ENCODE assay signal across 1 cellular context in the genomic region with DNA sequence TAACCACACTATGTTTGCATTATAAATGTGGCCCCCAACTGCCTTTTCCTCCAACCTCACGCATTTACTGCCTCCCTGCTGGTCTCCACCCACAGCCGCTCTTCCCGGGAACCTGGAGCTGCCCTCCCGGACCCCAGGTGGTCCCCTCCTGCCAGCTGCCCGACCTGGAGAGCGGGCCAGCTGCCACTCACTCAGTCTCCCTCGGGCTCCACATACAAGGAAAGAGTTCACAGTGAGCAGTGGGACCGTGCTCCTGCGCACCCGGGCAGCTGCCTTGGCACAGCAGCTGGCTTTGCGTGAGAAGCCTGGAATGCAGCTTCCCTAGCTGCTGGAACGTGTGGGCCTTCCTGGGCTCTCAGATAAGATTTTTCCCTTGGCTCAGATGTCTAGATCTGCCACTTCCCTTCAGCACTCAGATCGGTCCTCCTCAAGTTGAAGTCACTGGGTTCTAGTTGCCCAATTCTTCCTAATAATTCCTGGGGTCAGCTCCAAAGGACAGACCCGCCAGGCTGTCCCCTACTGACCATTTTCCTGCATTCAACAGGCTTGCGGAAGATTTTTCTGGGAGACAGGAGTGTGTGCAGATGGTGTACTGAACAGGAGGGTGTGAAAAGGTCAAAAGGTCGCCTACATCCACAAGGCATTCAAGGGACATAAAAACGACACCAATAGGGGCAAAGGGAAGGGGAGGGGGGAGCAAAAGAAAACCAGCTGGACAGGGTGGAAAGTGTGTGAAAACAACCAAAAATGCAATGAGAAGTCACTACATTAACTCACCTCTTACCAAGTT.
TF ChIP-seq lines count a peak whose summit lies in the region.

No MANE protein-coding gene starts in this region.

TF ChIP-seq in HEK293, 187 proteins besides CTCF, POLR2A, EP300 and RAD21 (continued from another document and continues in another):
- TF ChIP-seq, protein P1, sequence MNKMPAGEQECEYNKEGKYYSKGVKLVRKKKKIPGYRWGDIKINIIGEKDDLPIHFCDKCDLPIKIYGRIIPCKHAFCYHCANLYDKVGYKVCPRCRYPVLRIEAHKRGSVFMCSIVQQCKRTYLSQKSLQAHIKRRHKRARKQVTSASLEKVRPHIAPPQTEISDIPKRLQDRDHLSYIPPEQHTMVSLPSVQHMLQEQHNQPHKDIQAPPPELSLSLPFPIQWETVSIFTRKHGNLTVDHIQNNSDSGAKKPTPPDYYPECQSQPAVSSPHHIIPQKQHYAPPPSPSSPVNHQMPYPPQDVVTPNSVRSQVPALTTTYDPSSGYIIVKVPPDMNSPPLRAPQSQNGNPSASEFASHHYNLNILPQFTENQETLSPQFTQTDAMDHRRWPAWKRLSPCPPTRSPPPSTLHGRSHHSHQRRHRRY (tag by site-specific recombination; IDR thresholded peaks at IDR 0.05): no peak
- TF ChIP-seq ZNF777 (tag by site-specific recombination; IDR thresholded peaks at IDR 0.05; ENCODE audit: borderline replicate concordance) (no peak), ZNF433 (tag by site-specific recombination; IDR thresholded peaks at IDR 0.05; ENCODE audit: low read depth) (no peak), ZNF623 (tag by site-specific recombination; IDR thresholded peaks at IDR 0.05) (no peak), ZNF174 (tag by site-specific recombination; IDR thresholded peaks at IDR 0.05) (no peak), ZNF626 (tag by site-specific recombination; IDR thresholded peaks at IDR 0.05) (no peak), MEIS1 (CRISPR knock-in tag; IDR thresholded peaks at IDR 0.05; ENCODE audit: borderline replicate concordance) (no peak), SP2 (tag by site-specific recombination; IDR thresholded peaks at IDR 0.05) (no peak), ZNF473 (tag by site-specific recombination; IDR thresholded peaks at IDR 0.05) (no peak), BCL11B (tag by site-specific recombination; IDR thresholded peaks at IDR 0.05; ENCODE audit: low read depth) (peak; percentile 41; the same call in 1 of the 2 replicates), OSR2 (tag by site-specific recombination; IDR thresholded peaks at IDR 0.05) (peak; percentile 78), ZNF510 (tag by site-specific recombination; IDR thresholded peaks at IDR 0.05; ENCODE audit: insufficient replicate concordance) (no peak), GLI2 (tag by site-specific recombination; IDR thresholded peaks at IDR 0.05; ENCODE audit: borderline replicate concordance, low read depth) (no peak), ZNF776 (tag by site-specific recombination; IDR thresholded peaks at IDR 0.05; ENCODE audit: borderline replicate concordance) (no peak), ZNF341 (tag by site-specific recombination; IDR thresholded peaks at IDR 0.05; ENCODE audit: low read depth) (peak; percentile 94), ZNF266 (tag by site-specific recombination; IDR thresholded peaks at IDR 0.05; ENCODE audit: low read depth) (no peak), ZNF521 (tag by site-specific recombination; IDR thresholded peaks at IDR 0.05) (no peak), KLF8 (tag by site-specific recombination; IDR thresholded peaks at IDR 0.05) (no peak), REPIN1 (tag by site-specific recombination; IDR thresholded peaks at IDR 0.05; ENCODE audit: low read depth) (no peak), ZNF140 (tag by site-specific recombination; IDR thresholded peaks at IDR 0.05) (no peak), ZNF223 (tag by site-specific recombination; IDR thresholded peaks at IDR 0.05) (no peak), ZNF658 (tag by site-specific recombination; IDR thresholded peaks at IDR 0.05) (no peak), ZNF324 (tag by site-specific recombination; IDR thresholded peaks at IDR 0.05) (no peak), ZNF558 (tag by site-specific recombination; IDR thresholded peaks at IDR 0.05) (no peak), ZNF560 (tag by site-specific recombination; IDR thresholded peaks at IDR 0.05; ENCODE audit: borderline replicate concordance) (no peak), ZNF354C (tag by site-specific recombination; IDR thresholded peaks at IDR 0.05; ENCODE audit: borderline replicate concordance, low read depth) (no peak), ZNF221 (tag by site-specific recombination; IDR thresholded peaks at IDR 0.05; ENCODE audit: borderline replicate concordance) (no peak), ZNF548 (tag by site-specific recombination; IDR thresholded peaks at IDR 0.05) (no peak), ZNF596 (tag by site-specific recombination; IDR thresholded peaks at IDR 0.05) (0 out of 2 replicates have a peak, but pooled peaks have one; percentile 8), ZNF571 (tag by site-specific recombination; IDR thresholded peaks at IDR 0.05) (no peak), ZNF837 (tag by site-specific recombination; IDR thresholded peaks at IDR 0.05) (no peak), ZNF529 (tag by site-specific recombination; IDR thresholded peaks at IDR 0.05; ENCODE audit: insufficient replicate concordance) (no peak), ZFP37 (tag by site-specific recombination; IDR thresholded peaks at IDR 0.05) (no peak), RBAK (tag by site-specific recombination; IDR thresholded peaks at IDR 0.05) (no peak), HOXA7 (CRISPR knock-in tag; IDR thresholded peaks at IDR 0.05; ENCODE audit: borderline replicate concordance) (no peak), ZNF707 (tag by site-specific recombination; IDR thresholded peaks at IDR 0.05) (no peak), BCL11A (tag by site-specific recombination; IDR thresholded peaks at IDR 0.05; ENCODE audit: low read depth) (no peak), ZNF423 (tag by site-specific recombination; IDR thresholded peaks at IDR 0.05) (peak; percentile 99), TCF7L2 (IDR thresholded peaks at IDR 0.05; ENCODE audit: borderline replicate concordance, low read depth, low read length) (no peak), ZNF621 (tag by site-specific recombination; IDR thresholded peaks at IDR 0.05) (no peak), ZNF157 (tag by site-specific recombination; IDR thresholded peaks at IDR 0.05) (no peak), ZNF19 (tag by site-specific recombination; IDR thresholded peaks at IDR 0.05; ENCODE audit: low read depth) (no peak), ZNF664 (tag by site-specific recombination; IDR thresholded peaks at IDR 0.05) (no peak)
- TF ChIP-seq, protein P2, sequence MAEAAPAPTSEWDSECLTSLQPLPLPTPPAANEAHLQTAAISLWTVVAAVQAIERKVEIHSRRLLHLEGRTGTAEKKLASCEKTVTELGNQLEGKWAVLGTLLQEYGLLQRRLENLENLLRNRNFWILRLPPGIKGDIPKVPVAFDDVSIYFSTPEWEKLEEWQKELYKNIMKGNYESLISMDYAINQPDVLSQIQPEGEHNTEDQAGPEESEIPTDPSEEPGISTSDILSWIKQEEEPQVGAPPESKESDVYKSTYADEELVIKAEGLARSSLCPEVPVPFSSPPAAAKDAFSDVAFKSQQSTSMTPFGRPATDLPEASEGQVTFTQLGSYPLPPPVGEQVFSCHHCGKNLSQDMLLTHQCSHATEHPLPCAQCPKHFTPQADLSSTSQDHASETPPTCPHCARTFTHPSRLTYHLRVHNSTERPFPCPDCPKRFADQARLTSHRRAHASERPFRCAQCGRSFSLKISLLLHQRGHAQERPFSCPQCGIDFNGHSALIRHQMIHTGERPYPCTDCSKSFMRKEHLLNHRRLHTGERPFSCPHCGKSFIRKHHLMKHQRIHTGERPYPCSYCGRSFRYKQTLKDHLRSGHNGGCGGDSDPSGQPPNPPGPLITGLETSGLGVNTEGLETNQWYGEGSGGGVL (tag by site-specific recombination; IDR thresholded peaks at IDR 0.05): no peak
- TF ChIP-seq, protein P3, sequence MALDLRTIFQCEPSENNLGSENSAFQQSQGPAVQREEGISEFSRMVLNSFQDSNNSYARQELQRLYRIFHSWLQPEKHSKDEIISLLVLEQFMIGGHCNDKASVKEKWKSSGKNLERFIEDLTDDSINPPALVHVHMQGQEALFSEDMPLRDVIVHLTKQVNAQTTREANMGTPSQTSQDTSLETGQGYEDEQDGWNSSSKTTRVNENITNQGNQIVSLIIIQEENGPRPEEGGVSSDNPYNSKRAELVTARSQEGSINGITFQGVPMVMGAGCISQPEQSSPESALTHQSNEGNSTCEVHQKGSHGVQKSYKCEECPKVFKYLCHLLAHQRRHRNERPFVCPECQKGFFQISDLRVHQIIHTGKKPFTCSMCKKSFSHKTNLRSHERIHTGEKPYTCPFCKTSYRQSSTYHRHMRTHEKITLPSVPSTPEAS (tag by site-specific recombination; IDR thresholded peaks at IDR 0.05): no peak
- TF ChIP-seq, protein P4, sequence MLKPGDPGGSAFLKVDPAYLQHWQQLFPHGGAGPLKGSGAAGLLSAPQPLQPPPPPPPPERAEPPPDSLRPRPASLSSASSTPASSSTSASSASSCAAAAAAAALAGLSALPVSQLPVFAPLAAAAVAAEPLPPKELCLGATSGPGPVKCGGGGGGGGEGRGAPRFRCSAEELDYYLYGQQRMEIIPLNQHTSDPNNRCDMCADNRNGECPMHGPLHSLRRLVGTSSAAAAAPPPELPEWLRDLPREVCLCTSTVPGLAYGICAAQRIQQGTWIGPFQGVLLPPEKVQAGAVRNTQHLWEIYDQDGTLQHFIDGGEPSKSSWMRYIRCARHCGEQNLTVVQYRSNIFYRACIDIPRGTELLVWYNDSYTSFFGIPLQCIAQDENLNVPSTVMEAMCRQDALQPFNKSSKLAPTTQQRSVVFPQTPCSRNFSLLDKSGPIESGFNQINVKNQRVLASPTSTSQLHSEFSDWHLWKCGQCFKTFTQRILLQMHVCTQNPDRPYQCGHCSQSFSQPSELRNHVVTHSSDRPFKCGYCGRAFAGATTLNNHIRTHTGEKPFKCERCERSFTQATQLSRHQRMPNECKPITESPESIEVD (tag by site-specific recombination; IDR thresholded peaks at IDR 0.05): no peak; the same call in 1 of the 2 replicates
- TF ChIP-seq, protein P5, sequence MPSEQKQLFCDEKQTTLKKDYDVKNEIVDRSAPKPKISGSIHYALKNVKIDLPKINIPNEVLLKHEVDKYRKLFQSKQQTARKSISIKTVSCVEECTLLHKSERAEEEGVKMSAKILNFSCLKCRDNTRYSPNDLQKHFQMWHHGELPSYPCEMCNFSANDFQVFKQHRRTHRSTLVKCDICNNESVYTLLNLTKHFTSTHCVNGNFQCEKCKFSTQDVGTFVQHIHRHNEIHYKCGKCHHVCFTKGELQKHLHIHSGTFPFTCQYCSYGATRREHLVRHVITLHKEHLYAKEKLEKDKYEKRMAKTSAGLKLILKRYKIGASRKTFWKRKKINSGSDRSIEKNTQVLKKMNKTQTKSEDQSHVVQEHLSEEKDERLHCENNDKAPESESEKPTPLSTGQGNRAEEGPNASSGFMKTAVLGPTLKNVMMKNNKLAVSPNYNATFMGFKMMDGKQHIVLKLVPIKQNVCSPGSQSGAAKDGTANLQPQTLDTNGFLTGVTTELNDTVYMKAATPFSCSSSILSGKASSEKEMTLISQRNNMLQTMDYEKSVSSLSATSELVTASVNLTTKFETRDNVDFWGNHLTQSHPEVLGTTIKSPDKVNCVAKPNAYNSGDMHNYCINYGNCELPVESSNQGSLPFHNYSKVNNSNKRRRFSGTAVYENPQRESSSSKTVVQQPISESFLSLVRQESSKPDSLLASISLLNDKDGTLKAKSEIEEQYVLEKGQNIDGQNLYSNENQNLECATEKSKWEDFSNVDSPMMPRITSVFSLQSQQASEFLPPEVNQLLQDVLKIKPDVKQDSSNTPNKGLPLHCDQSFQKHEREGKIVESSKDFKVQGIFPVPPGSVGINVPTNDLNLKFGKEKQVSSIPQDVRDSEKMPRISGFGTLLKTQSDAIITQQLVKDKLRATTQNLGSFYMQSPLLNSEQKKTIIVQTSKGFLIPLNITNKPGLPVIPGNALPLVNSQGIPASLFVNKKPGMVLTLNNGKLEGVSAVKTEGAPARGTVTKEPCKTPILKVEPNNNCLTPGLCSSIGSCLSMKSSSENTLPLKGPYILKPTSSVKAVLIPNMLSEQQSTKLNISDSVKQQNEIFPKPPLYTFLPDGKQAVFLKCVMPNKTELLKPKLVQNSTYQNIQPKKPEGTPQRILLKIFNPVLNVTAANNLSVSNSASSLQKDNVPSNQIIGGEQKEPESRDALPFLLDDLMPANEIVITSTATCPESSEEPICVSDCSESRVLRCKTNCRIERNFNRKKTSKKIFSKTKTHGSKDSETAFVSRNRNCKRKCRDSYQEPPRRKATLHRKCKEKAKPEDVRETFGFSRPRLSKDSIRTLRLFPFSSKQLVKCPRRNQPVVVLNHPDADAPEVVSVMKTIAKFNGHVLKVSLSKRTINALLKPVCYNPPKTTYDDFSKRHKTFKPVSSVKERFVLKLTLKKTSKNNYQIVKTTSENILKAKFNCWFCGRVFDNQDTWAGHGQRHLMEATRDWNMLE (tag by site-specific recombination; conservative IDR thresholded peaks at IDR 0.05; ENCODE audit: low read depth): no peak
- TF ChIP-seq, protein P6, sequence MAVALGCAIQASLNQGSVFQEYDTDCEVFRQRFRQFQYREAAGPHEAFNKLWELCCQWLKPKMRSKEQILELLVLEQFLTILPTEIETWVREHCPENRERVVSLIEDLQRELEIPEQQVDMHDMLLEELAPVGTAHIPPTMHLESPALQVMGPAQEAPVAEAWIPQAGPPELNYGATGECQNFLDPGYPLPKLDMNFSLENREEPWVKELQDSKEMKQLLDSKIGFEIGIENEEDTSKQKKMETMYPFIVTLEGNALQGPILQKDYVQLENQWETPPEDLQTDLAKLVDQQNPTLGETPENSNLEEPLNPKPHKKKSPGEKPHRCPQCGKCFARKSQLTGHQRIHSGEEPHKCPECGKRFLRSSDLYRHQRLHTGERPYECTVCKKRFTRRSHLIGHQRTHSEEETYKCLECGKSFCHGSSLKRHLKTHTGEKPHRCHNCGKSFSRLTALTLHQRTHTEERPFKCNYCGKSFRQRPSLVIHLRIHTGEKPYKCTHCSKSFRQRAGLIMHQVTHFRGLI (tag by site-specific recombination; IDR thresholded peaks at IDR 0.05): no peak
- TF ChIP-seq, protein P7, sequence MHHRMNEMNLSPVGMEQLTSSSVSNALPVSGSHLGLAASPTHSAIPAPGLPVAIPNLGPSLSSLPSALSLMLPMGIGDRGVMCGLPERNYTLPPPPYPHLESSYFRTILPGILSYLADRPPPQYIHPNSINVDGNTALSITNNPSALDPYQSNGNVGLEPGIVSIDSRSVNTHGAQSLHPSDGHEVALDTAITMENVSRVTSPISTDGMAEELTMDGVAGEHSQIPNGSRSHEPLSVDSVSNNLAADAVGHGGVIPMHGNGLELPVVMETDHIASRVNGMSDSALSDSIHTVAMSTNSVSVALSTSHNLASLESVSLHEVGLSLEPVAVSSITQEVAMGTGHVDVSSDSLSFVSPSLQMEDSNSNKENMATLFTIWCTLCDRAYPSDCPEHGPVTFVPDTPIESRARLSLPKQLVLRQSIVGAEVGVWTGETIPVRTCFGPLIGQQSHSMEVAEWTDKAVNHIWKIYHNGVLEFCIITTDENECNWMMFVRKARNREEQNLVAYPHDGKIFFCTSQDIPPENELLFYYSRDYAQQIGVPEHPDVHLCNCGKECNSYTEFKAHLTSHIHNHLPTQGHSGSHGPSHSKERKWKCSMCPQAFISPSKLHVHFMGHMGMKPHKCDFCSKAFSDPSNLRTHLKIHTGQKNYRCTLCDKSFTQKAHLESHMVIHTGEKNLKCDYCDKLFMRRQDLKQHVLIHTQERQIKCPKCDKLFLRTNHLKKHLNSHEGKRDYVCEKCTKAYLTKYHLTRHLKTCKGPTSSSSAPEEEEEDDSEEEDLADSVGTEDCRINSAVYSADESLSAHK (tag by site-specific recombination; IDR thresholded peaks at IDR 0.05): no peak
- TF ChIP-seq, protein P8, sequence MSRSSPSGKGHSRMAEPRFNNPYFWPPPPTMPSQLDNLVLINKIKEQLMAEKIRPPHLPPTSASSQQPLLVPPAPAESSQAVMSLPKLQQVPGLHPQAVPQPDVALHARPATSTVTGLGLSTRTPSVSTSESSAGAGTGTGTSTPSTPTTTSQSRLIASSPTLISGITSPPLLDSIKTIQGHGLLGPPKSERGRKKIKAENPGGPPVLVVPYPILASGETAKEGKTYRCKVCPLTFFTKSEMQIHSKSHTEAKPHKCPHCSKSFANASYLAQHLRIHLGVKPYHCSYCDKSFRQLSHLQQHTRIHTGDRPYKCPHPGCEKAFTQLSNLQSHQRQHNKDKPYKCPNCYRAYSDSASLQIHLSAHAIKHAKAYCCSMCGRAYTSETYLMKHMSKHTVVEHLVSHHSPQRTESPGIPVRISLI (tag by site-specific recombination; IDR thresholded peaks at IDR 0.05): no peak
